Comparison of ENCODE assay signal across 22 cellular contexts in the genomic region with DNA sequence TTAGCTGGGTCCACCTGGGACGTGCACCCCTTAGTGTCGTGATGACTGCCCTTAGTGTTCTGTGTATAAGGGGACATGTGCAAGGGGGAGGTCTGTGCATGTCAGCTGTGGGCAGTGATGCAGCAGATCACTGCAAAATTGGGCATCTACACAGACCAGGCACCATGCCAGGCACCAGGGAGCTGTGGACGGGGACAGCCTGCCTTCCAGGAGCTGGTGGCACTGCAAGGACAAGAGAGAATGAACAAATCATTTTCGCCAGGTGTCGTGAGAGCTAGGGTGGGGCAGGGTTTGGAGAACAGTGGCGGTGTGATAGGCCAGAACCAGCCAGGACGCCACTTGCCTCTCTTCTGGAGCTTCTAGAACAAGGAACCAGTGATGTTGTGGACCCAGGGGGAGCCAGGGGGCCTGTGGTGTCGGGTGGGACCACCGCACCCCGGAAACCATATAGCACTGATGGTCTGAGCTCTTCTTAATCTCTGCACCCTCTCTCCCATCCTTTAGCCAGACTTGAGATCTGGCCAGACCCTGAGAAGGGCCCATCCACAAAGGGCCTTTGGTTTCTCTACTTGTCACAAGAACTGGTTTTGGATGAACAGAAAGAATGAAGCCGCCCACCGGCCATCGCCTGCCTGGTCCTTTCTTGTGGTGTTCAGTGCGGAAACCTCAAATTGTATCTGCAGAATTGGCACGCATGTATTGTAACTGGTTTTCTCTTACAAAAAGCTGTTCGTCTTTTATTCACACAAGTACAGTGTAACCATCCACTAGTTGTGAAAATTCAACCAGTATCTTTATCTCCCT. TPM values are rescaled to one million over a fixed set of nuclear protein-coding genes. Genes with fewer than 3 reads are reported as not detected.
"Had no signal": no experiment of that assay in that cellular context is flagged by ENCODE, and none has a peak within 500 bp of the region (broad histone marks: within the 10 kb centered on the region; RNA-seq: fewer than 3 reads in every experiment).

No MANE protein-coding gene starts in this region.

- H3K27me3 ChIP-seq: ascending aorta, esophagus muscularis mucosa, gastroesophageal sphincter, heart left ventricle, pancreas, SJCRH30, stomach, testis had no signal

- H3K27ac Mint-ChIP-seq: activated naive CD8-positive, alpha-beta T cell treated with anti-CD3 and anti-CD28 coated beads, Interleukin-2, amount 50 U/mL, for 24 hours; memory B cell; T-helper 17 cell; type B pancreatic cell had no signal

- H3K4me1 ChIP-seq: pancreas had no signal

- H3K9me3 Mint-ChIP-seq: activated naive CD8-positive, alpha-beta T cell treated with anti-CD3 and anti-CD28 coated beads, Interleukin-2, amount 50 U/mL, for 24 hours; memory B cell; type B pancreatic cell had no signal

- ATAC-seq: activated naive CD8-positive, alpha-beta T cell treated with anti-CD3 and anti-CD28 coated beads, Interleukin-2, amount 50 U/mL, for 24 hours; gastroesophageal sphincter; heart left ventricle; left ventricle myocardium superior; pancreas; sciatic nerve; T-helper 17 cell had no signal

- H3K27me3 Mint-ChIP-seq: activated naive CD8-positive, alpha-beta T cell treated with anti-CD3 and anti-CD28 coated beads, Interleukin-2, amount 50 U/mL, for 24 hours; memory B cell; T-helper 17 cell had no signal

- H3K36me3 Mint-ChIP-seq: memory B cell had no signal

- H3K4me3 ChIP-seq: ascending aorta, esophagus muscularis mucosa, gastroesophageal sphincter, heart left ventricle, pancreas, SJCRH30, stomach, testis had no signal

- H3K4me3 Mint-ChIP-seq: activated naive CD8-positive, alpha-beta T cell treated with anti-CD3 and anti-CD28 coated beads, Interleukin-2, amount 50 U/mL, for 24 hours; memory B cell; T-helper 17 cell; type B pancreatic cell had no signal

- DNase-seq: activated CD4-positive, CD25-positive, alpha-beta regulatory T cell treated with anti-CD3 and anti-CD28 coated beads, Interleukin-2, amount 50 U/mL, for 72 hours; activated naive CD8-positive, alpha-beta T cell treated with anti-CD3 and anti-CD28 coated beads, Interleukin-2, amount 50 U/mL, for 24 hours; cerebellar nuclear complex; dermis blood vessel endothelial cell; effector memory CD4-positive, alpha-beta T cell; left ventricle myocardium superior; stimulated activated CD4-positive, alpha-beta T cell treated with anti-CD3 and anti-CD28 coated beads, Interleukin-2, amount 100 ng/mL, for 24 hours; stomach; T-helper 17 cell; testis had no signal

- H3K36me3 ChIP-seq: pancreas, SJCRH30 had no signal

- H3K9me3 ChIP-seq: ascending aorta, esophagus muscularis mucosa, gastroesophageal sphincter, heart left ventricle, pancreas, SJCRH30, stomach, testis had no signal

- H3K27ac ChIP-seq: ascending aorta, esophagus muscularis mucosa, gastroesophageal sphincter, heart left ventricle, pancreas, SJCRH30, stomach, testis, VCaP had no signal

RNA-seq across cellular contexts. Expression of gene PRF1, which starts 30.7 kb away (rescaled TPM):
- total RNA-seq: bronchial epithelial cell, dermis blood vessel endothelial cell, endothelial cell of umbilical vein, SJCRH30 had no signal
- polyA plus RNA-seq: endothelial cell of umbilical vein had no signal
